Comparison of ENCODE assay signal across 8 cellular contexts in the genomic region with DNA sequence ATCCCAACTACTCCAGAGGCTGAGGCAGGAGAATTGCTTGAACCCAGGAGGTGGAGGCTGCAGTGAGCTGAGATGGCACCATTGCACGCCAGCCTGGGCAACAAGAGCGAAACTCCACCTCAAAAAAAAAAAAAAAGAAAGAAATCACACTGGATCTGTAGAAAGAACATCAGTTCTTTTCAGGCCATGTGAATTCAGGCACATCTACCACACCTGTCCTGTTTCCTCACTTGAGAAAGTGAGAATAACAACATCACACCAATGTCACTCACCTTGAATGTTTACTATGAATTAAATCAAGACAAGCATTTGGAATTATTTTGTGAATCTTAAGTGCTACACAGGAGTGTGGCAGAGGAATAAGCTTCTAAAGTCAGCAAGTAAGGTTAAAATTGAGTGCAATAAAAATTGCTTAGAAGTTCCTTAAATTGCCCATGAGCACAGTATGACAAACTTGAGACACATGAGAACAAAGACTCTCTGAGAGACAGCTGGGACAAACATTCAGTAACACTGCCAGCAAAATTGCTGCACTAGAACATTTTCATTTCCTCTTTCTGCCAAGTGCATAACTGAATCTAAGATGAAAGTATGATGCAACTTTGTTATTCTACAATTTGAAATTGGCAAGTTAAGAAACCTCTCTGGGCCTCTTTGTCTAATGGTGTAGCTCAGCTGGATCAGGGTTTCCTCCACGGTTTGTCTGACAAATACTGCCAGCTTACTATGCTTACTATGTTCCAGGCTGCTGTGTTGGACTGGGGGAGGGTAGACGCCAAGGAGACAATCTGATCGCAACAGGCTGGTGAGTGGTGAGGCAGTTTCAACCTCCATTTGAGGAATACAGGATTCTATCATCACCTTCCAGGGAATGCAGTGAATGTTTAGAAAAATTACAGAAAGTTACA.
DNase-seq lines count a peak whose midpoint lies in the region; ATAC-seq, FAIRE-seq and TF ChIP-seq lines count a peak whose summit lies in the region.

No MANE protein-coding gene starts in this region.

- TF ChIP-seq POLR2A in GM19193 (IDR thresholded peaks at IDR 0.05; ENCODE audit: extremely low read depth, insufficient read depth, insufficient read length), result peak; percentile 42

- FAIRE-seq in RCC 7860 (lab: Jason Lieb, UNC) (no peak), urothelium cell line (lab: Jason Lieb, UNC) (no peak)

- DNase-seq in CD1c-positive myeloid dendritic cell (ENCODE audit: extremely low spot score) (peak; percentile 95), RCC 7860 (ENCODE audit: low spot score) (peak; percentile 51), amniotic stem cell (lab: John Stamatoyannopoulos, UW) (peak; percentile 25), hepatic stellate cell (ENCODE audit: low spot score) (peak; percentile 42), urothelium cell line (ENCODE audit: low spot score) (no peak)
- DNase-seq in stimulated activated CD4-positive, alpha-beta T cell treated with anti-CD3 and anti-CD28 coated beads, Interleukin-12 subunit alpha, Interleukin-12 subunit beta, amount 100 ng/mL, for 24 hours (ENCODE audit: low read depth in 2 of 2), result peak; percentile 28 to 32

- peak; percentile 47 for ATAC-seq in HG03196 (IDR thresholded peaks at IDR 0.05; ENCODE audit: unreplicated experiment)
